ENCODE assay signal across 1 cellular context in the genomic region with DNA sequence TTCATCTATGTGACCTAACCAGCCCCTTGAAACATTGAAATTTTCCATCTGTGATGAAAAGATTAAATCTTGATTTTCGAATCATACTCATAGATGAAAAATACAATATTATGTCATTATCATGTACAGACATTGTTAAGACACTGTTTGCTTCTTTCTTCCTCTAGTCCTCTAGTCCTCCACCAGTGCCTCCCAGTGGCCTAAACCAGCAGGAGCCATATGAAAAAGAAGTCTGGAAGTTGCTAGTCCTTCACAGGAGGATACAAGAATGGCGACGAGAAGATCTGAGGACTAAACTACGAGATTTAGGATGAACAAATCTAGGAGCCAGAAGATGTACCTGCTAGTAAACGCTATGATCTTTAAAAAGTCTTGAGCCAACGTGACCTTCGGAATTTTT.
TF ChIP-seq lines count a peak whose summit lies in the region.

No MANE protein-coding gene starts in this region.

TF ChIP-seq in H1, 55 proteins besides CTCF, POLR2A, EP300 and RAD21 (continued from another document):
- no peak for TF ChIP-seq POLR2AphosphoS5 (IDR thresholded peaks at IDR 0.05; ENCODE audit: low read depth, low read length)
- TF ChIP-seq SIN3A (conservative IDR thresholded peaks at IDR 0.05 in 1 of 2, IDR thresholded peaks at IDR 0.05 in 1 of 2; ENCODE audit: low read depth in 1 of 2, low read length in 2 of 2), result no peak
